ENCODE assay signal across 8 cellular contexts in the genomic region with DNA sequence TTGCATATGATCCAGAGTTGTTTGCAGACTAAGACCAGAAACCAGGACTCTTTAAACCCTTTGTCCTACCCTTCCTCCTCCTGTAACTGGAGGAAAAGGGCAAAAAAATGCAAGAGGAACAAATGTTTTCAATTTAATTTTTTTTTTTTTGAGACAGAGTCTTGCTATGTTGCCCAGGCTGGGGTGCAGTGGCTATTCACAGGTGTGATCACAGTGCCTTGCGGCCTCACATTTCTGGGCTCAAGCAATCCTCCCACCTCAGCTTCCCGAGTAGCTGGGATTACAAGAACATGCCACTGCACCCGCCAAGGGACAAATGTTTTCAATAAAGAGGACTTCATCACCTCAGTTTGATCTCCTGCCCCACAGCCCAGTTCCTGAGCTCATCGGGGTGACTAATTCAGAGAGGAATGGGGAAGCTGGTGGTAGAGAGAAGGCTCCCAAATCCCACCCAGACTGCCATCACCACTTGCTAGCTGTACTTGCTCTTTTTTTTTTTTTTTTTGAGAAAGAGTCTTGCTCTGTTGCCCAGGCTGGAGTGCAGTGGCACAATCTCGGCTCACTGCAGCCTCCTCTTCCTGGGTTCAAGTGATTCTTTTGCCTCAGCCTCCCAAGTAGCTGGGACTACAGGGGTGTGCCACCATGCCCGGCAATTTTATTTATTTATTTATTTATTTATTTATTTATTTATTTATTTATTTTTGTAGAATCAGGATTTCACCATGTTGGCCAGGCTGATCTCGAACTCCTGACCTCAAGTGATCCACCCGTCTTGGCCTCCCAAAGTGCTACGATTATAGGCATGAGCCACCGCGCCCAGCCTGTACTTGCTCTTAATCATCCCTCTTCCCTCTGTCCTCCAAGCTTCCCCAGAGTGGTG.
DNase-seq lines count a peak whose midpoint lies in the region; ATAC-seq and TF ChIP-seq lines count a peak whose summit lies in the region.
"Not testable (repeated sequence)": the region's sequence is repeated elsewhere in the genome, so short reads cannot be mapped to it uniquely, and the experiment has no call there.

No MANE protein-coding gene starts in this region.

- not testable (repeated sequence) for H3K36me3 Mint-ChIP-seq in WTC11

- not testable (repeated sequence) for H3K36me3 ChIP-seq in PC-3 (ENCODE audit: low read depth, low read length)

- not testable (repeated sequence) for ATAC-seq in PC-3, WTC11
- peak; percentile 52 for ATAC-seq in foreskin keratinocyte

- H3K27ac Mint-ChIP-seq in WTC11: not testable (repeated sequence)

- H3K4me1 Mint-ChIP-seq in WTC11: peaks cover 17% of the 10 kb centered on the region

- not testable (repeated sequence) for H3K4me2 ChIP-seq in PC-3 (ENCODE audit: low read length)

- not testable (repeated sequence) for H3K9me3 ChIP-seq in PC-3 (ENCODE audit: low read length)

- H3K4me1 ChIP-seq in PC-3 (ENCODE audit: insufficient read depth, low read length); foreskin keratinocyte: not testable (repeated sequence)

- POLR2A ChIA-PET in PC-3 (lab: Charles Lee; ENCODE audit: unreplicated experiment); WTC11 (lab: Charles Lee): not testable (repeated sequence)

- not testable (repeated sequence) for H3K79me2 ChIP-seq in PC-3 (ENCODE audit: low read length)

- H4K20me1 ChIP-seq in PC-3 (ENCODE audit: low read length): not testable (repeated sequence)

- not testable (repeated sequence) for H3F3A ChIP-seq in PC-3 (ENCODE audit: low read length, unreplicated experiment)

- H3K9ac ChIP-seq in PC-3 (ENCODE audit: low read length): not testable (repeated sequence)

- DNase-seq in AG08396 (ENCODE audit: low spot score) (peak; percentile 46), ELR (ENCODE audit: low read depth) (peak; percentile 57), HT1080 (ENCODE audit: low read depth) (peak; percentile 65), PC-3 (peak; percentile 14), epithelial cell of esophagus (ENCODE audit: low read depth) (peak; percentile 27), foreskin keratinocyte (peak; percentile 5 to 47), stromal cell of bone marrow (ENCODE audit: low read depth) (peak; percentile 18)
- not testable (repeated sequence) for DNase-seq in WTC11 (ENCODE audit: low spot score)

- H3K4me3 Mint-ChIP-seq in WTC11: not testable (repeated sequence)

- not testable (repeated sequence) for H3K9me2 ChIP-seq in PC-3 (replicated peaks; ENCODE audit: low read length)

- not testable (repeated sequence) for H3K27me3 ChIP-seq in PC-3 (ENCODE audit: low read length); foreskin keratinocyte

- not testable (repeated sequence) for H3K27ac ChIP-seq in PC-3 (ENCODE audit: low read length); foreskin keratinocyte

- not testable (repeated sequence) for H3K9me3 Mint-ChIP-seq in WTC11

- TF ChIP-seq CTCF in PC-3 (conservative IDR thresholded peaks at IDR 0.05; ENCODE audit: low read depth, low read length); WTC11 (IDR thresholded peaks at IDR 0.05); epithelial cell of esophagus (IDR thresholded peaks at IDR 0.05; ENCODE audit: insufficient read depth, low read depth, low read length, missing control alignments); foreskin keratinocyte (conservative IDR thresholded peaks at IDR 0.05): not testable (repeated sequence)

- not testable (repeated sequence) for H3K27me3 Mint-ChIP-seq in WTC11 (ENCODE audit: low read depth)

- H3K4me3 ChIP-seq in PC-3 (ENCODE audit: low read length); epithelial cell of esophagus (ENCODE audit: low read length): not testable (repeated sequence)

- intact Hi-C loops in PC-3 (cut with micrococcal nuclease): not testable (repeated sequence)

- not testable (repeated sequence) for BruUV-seq in PC-3 (replicated peaks; lab: Mats Ljungman, UMichigan)

- not testable (repeated sequence) for H2AFZ ChIP-seq in PC-3 (ENCODE audit: low read length)

- CTCF ChIA-PET in PC-3 (lab: Charles Lee): not testable (repeated sequence)
- CTCF ChIA-PET in WTC11 (lab: Charles Lee): interaction anchor here (1.1 to 1.4 kb wide), 2 partner anchors 10 to 26 kb away, joined by 3 to 5 read pairs; no protein-coding TSS in a partner anchor

TF ChIP-seq in WTC11, 78 proteins besides CTCF, POLR2A, EP300 and RAD21:
- peak; percentile 68; the same call in 1 of the 2 replicates for TF ChIP-seq ZNF121 (CRISPR knock-in tag; IDR thresholded peaks at IDR 0.05)
